In the genomic region with DNA sequence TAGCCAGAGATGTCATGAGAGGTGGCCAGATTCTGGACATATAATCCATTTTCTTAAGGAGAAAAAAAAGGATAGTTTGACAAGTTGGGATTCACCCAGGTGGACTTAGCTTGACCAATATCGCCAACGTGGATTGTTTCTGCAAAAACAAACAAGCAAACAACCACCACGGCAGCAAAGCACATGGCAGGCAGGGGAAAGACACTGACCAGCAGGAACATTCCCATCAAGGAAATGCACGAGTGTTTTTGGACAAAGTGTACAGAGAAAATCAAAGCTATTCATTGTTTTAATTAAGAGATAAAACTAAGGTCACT, we compare ENCODE assay signal across 1 cellular context.
TF ChIP-seq lines count a peak whose summit lies in the region.

No MANE protein-coding gene starts in this region.

TF ChIP-seq in K562, 482 proteins besides CTCF, POLR2A, EP300 and RAD21:
- TF ChIP-seq POLR2AphosphoS2 (IDR thresholded peaks at IDR 0.05; ENCODE audit: low read length) (0 out of 2 replicates have a peak, but pooled peaks have one; percentile 27), PML (IDR thresholded peaks at IDR 0.05; ENCODE audit: low read length) (no peak), CBX8 (IDR thresholded peaks at IDR 0.05; ENCODE audit: borderline replicate concordance, extremely low read depth, low read depth, low read length, poor library complexity, severe bottlenecking) (no peak), L3MBTL2 (IDR thresholded peaks at IDR 0.05) (0 out of 2 replicates have a peak, but pooled peaks have one; percentile 1), ZNF644 (tag; IDR thresholded peaks at IDR 0.05; ENCODE audit: low read depth) (0 out of 2 replicates have a peak, but pooled peaks have one; percentile 45), POLR2H (tag; IDR thresholded peaks at IDR 0.05; ENCODE audit: low read depth) (0 out of 2 replicates have a peak, but pooled peaks have one; percentile 8), CAMTA2 (CRISPR knock-in tag; conservative IDR thresholded peaks at IDR 0.05) (no peak), ZNF445 (CRISPR knock-in tag; IDR thresholded peaks at IDR 0.05; ENCODE audit: low read depth) (no peak)
- TF ChIP-seq, protein P1, sequence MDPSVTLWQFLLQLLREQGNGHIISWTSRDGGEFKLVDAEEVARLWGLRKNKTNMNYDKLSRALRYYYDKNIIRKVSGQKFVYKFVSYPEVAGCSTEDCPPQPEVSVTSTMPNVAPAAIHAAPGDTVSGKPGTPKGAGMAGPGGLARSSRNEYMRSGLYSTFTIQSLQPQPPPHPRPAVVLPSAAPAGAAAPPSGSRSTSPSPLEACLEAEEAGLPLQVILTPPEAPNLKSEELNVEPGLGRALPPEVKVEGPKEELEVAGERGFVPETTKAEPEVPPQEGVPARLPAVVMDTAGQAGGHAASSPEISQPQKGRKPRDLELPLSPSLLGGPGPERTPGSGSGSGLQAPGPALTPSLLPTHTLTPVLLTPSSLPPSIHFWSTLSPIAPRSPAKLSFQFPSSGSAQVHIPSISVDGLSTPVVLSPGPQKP (CRISPR knock-in tag; IDR thresholded peaks at IDR 0.05) = no peak
- TF ChIP-seq, protein P2, sequence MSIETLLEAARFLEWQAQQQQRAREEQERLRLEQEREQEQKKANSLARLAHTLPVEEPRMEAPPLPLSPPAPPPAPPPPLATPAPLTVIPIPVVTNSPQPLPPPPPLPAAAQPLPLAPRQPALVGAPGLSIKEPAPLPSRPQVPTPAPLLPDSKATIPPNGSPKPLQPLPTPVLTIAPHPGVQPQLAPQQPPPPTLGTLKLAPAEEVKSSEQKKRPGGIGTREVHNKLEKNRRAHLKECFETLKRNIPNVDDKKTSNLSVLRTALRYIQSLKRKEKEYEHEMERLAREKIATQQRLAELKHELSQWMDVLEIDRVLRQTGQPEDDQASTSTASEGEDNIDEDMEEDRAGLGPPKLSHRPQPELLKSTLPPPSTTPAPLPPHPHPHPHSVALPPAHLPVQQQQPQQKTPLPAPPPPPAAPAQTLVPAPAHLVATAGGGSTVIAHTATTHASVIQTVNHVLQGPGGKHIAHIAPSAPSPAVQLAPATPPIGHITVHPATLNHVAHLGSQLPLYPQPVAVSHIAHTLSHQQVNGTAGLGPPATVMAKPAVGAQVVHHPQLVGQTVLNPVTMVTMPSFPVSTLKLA (conservative IDR thresholded peaks at IDR 0.05) = 0 out of 4 replicates have a peak, but pooled peaks of 1 of the 2 experiments have one; percentile 1
